8 cellular contexts compared by ENCODE assay signal in genomic region chr22:37747715-37748100, GRCh38. TPM values are rescaled to one million over a fixed set of nuclear protein-coding genes. Genes with fewer than 3 reads are reported as not detected.
DNase-seq lines count a peak whose midpoint lies in the region; ATAC-seq and TF ChIP-seq lines count a peak whose summit lies in the region.

No MANE protein-coding gene starts in this region.

- POLR2A ChIA-PET in HCT116 (lab: Charles Lee), result interaction anchor here (0.6 to 6.7 kb wide), 9 partner anchors 20 to 156 kb away, joined by 3 to 63 read pairs (median 4); partner anchors contain the start of genes GCAT and LGALS1
- POLR2A ChIA-PET in activated CD4-positive, alpha-beta memory T cell treated with anti-CD3 and anti-CD28 coated beads, Interleukin-2, amount 10 ng/mL, durations not matched to agents 7 days and 5 days (lab: Charles Lee), result interaction anchor here (1.0 to 1.8 kb wide), 6 partner anchors 8 to 116 kb away, joined by 3 to 8 read pairs (median 4); no protein-coding TSS in a partner anchor

- RAD21 ChIA-PET in HCT116 (lab: Charles Lee; ENCODE audit: low non-redundant PET in 1 of 2, low total read pairs in 2 of 2, uncharacterized antibody in 2 of 2, unreplicated experiment in 2 of 2), result no interaction called here

- peaks cover 12% of the 10 kb centered on the region for H3K36me3 Mint-ChIP-seq in activated CD4-positive, alpha-beta memory T cell treated with anti-CD3 and anti-CD28 coated beads, Interleukin-2, amount 10 ng/mL, durations not matched to agents 7 days and 5 days (ENCODE audit: low read depth)

- DNase-seq in HCT116 (ENCODE audit: low read depth, low spot score), result no peak
- DNase-seq in activated CD4-positive, alpha-beta memory T cell treated with anti-CD3 and anti-CD28 coated beads, Interleukin-2, amount 10 ng/mL, durations not matched to agents 7 days and 5 days, result no peak
- DNase-seq in hepatocyte (ENCODE audit: low spot score), result no peak
- no peak for DNase-seq in spleen
- DNase-seq in activated gamma-delta T cell (lab: John Stamatoyannopoulos, UW), result no peak
- no peak for DNase-seq in A172 (ENCODE audit: low spot score)

- 51% methylated on average over 8 of the region's 8 CpGs for WGBS in hepatocyte (ENCODE audit: low lambda C conversion rate, missing lambda C conversion rate)
- 57 to 73% (median 72%) methylated on average over 7 to 8 of the region's 8 CpGs for WGBS in spleen, 5 donors

- H3K79me2 ChIP-seq in HCT116 (ENCODE audit: insufficient read depth, low read length) (peaks cover 66% of the 10 kb centered on the region), hepatocyte (peaks cover 68% of the 10 kb centered on the region)

- H3K9me2 ChIP-seq in HCT116 (ENCODE audit: insufficient read depth) (no peaks in the 10 kb centered on the region), hepatocyte (replicated peaks; ENCODE audit: insufficient read depth) (no peaks in the 10 kb centered on the region)

- no peaks in the 10 kb centered on the region; a peak in 1 of 4 replicates for H3K36me3 ChIP-seq in HCT116 (ENCODE audit: control insufficient read depth in 1 of 2, insufficient read depth in 2 of 2, low read length in 2 of 2)
- no peaks in the 10 kb centered on the region for H3K36me3 ChIP-seq in hepatocyte (replicated peaks; ENCODE audit: insufficient read depth, low read depth)
- H3K36me3 ChIP-seq in spleen, result peaks cover 0 to 20% (median 0%) of the 10 kb centered on the region in 6 donors

- intact Hi-C loops in HCT116 (cut with micrococcal nuclease) (loop anchor here (2.0 to 5.0 kb wide), 2 partner anchors 60 to 141 kb away; partner anchors contain the start of gene NOL12), spleen (cut with DNase I; ENCODE audit: low total_unique reads) (no loop called here)

- ATAC-seq in HCT116 (no peak), HG03432 (IDR thresholded peaks at IDR 0.05; ENCODE audit: unreplicated experiment) (no peak), GM18909 (IDR thresholded peaks at IDR 0.05; ENCODE audit: poor library complexity, unreplicated experiment) (no peak)

- H3K27me3 Mint-ChIP-seq in activated CD4-positive, alpha-beta memory T cell treated with anti-CD3 and anti-CD28 coated beads, Interleukin-2, amount 10 ng/mL, durations not matched to agents 7 days and 5 days, result no peaks in the 10 kb centered on the region

- CTCF ChIA-PET in HCT116 (lab: Charles Lee), result interaction anchor here (0.9 kb wide), 1 partner anchor 34 kb away, joined by 3 read pairs; no protein-coding TSS in a partner anchor
- CTCF ChIA-PET in activated CD4-positive, alpha-beta memory T cell treated with anti-CD3 and anti-CD28 coated beads, Interleukin-2, amount 10 ng/mL, durations not matched to agents 7 days and 5 days (lab: Charles Lee), result interaction anchor here (1.0 kb wide), 1 partner anchor 138 kb away, joined by 3 read pairs; no protein-coding TSS in a partner anchor

- H3K9me3 ChIP-seq in HCT116 (ENCODE audit: control insufficient read depth in 1 of 2, insufficient read depth in 1 of 2, low read depth in 1 of 2, low read length in 2 of 2) (no peaks in the 10 kb centered on the region), hepatocyte (ENCODE audit: low read depth) (no peaks in the 10 kb centered on the region), spleen (no peaks in the 10 kb centered on the region)

- H3K27ac ChIP-seq in HCT116 (ENCODE audit: low read depth, low read length) (peak overlapping the region; percentile 98), hepatocyte (peak overlapping the region; percentile 97), spleen (peak overlapping the region in 7 of 8 donors; percentile 85 to 98 (median 95))

- peak overlapping the region; percentile 94 to 98 for H3K4me3 ChIP-seq in HCT116 (replicated peaks in 1 of 2; ENCODE audit: low read depth in 1 of 2, low read length in 2 of 2)
- H3K4me3 ChIP-seq in hepatocyte, result no peak overlapping the region
- H3K4me3 ChIP-seq in spleen, result peak overlapping the region in 7 of 8 donors; percentile 62 to 93 (median 82)

- H3K9me3 Mint-ChIP-seq in activated CD4-positive, alpha-beta memory T cell treated with anti-CD3 and anti-CD28 coated beads, Interleukin-2, amount 10 ng/mL, durations not matched to agents 7 days and 5 days, result no peaks in the 10 kb centered on the region

- H3K4me1 ChIP-seq in HCT116 (ENCODE audit: control insufficient read depth in 1 of 2, insufficient read depth in 2 of 2, low read length in 2 of 2) (peaks cover 69 to 85% of the 10 kb centered on the region in 2 experiments), hepatocyte (ENCODE audit: insufficient read depth) (peaks cover 71% of the 10 kb centered on the region), spleen (peaks cover 40 to 80% (median 66%) of the 10 kb centered on the region in 6 donors)

- H3K4me3 Mint-ChIP-seq in activated CD4-positive, alpha-beta memory T cell treated with anti-CD3 and anti-CD28 coated beads, Interleukin-2, amount 10 ng/mL, durations not matched to agents 7 days and 5 days, result peak overlapping the region; percentile 57

- peak overlapping the region; percentile 28 for H3K27ac Mint-ChIP-seq in activated CD4-positive, alpha-beta memory T cell treated with anti-CD3 and anti-CD28 coated beads, Interleukin-2, amount 10 ng/mL, durations not matched to agents 7 days and 5 days

- peak overlapping the region; percentile 99 for H3K9ac ChIP-seq in HCT116 (ENCODE audit: low read length)

- TF ChIP-seq RAD21 in HCT116 (IDR thresholded peaks at IDR 0.05; ENCODE audit: low read depth), result no peak

- H2AFZ ChIP-seq in HCT116 (ENCODE audit: low read depth, low read length, poor library complexity, severe bottlenecking) (no peak overlapping the region), hepatocyte (no peak overlapping the region)

- no peak for TF ChIP-seq CTCF in HCT116 (IDR thresholded peaks at IDR 0.05 in 2 of 3, conservative IDR thresholded peaks at IDR 0.05 in 1 of 3; ENCODE audit: borderline replicate concordance in 1 of 3, insufficient read depth in 1 of 3, low read depth in 2 of 3, low read length in 2 of 3)
- TF ChIP-seq CTCF in hepatocyte (IDR thresholded peaks at IDR 0.05; ENCODE audit: poor library complexity), result no peak
- TF ChIP-seq CTCF in spleen (IDR thresholded peaks at IDR 0.05 in 8 of 11, conservative IDR thresholded peaks at IDR 0.05 in 3 of 11), result no peak

- H3K27me3 ChIP-seq in HCT116 (ENCODE audit: insufficient read depth, low read length), result no peaks in the 10 kb centered on the region
- no peaks in the 10 kb centered on the region for H3K27me3 ChIP-seq in hepatocyte
- H3K27me3 ChIP-seq in spleen (replicated peaks in 1 of 7), result no peaks in the 10 kb centered on the region

- H3K4me1 Mint-ChIP-seq in activated CD4-positive, alpha-beta memory T cell treated with anti-CD3 and anti-CD28 coated beads, Interleukin-2, amount 10 ng/mL, durations not matched to agents 7 days and 5 days, result peaks cover 50% of the 10 kb centered on the region

- H3K4me2 ChIP-seq in HCT116 (ENCODE audit: low read length), result peak overlapping the region; percentile 100
- H3K4me2 ChIP-seq in hepatocyte, result peak overlapping the region; percentile 98

- BruUV-seq in HCT116 (replicated peaks; lab: Mats Ljungman, UMichigan), result TSS peak; percentile 47

- H4K20me1 ChIP-seq in HCT116 (ENCODE audit: insufficient read depth), result no peaks in the 10 kb centered on the region
- peaks cover 6% of the 10 kb centered on the region for H4K20me1 ChIP-seq in hepatocyte (ENCODE audit: insufficient read depth, poor library complexity, severe bottlenecking)

- no peak for TF ChIP-seq POLR2A in HCT116 (IDR thresholded peaks at IDR 0.05; ENCODE audit: borderline replicate concordance, extremely low read depth, insufficient read depth, insufficient read length)
- TF ChIP-seq POLR2A in spleen (IDR thresholded peaks at IDR 0.05), result no peak

TF ChIP-seq in HCT116, 20 proteins besides CTCF, POLR2A, EP300 and RAD21:
- TF ChIP-seq EGR1 (IDR thresholded peaks at IDR 0.05; ENCODE audit: low read depth) (no peak), CEBPB (IDR thresholded peaks at IDR 0.05; ENCODE audit: low read depth) (no peak), CBX3 (IDR thresholded peaks at IDR 0.05; ENCODE audit: low read depth) (no peak), SP1 (IDR thresholded peaks at IDR 0.05; ENCODE audit: low read depth) (no peak), EZH2 (IDR thresholded peaks at IDR 0.05) (no peak), JUND (IDR thresholded peaks at IDR 0.05) (no peak), ZFX (IDR thresholded peaks at IDR 0.05) (no peak), ATF3 (IDR thresholded peaks at IDR 0.05) (no peak), ZBTB33 (IDR thresholded peaks at IDR 0.05; ENCODE audit: extremely low read depth, insufficient replicate concordance, low read length) (no peak), ZNF274 (IDR thresholded peaks at IDR 0.05; ENCODE audit: low read depth, low read length) (no peak), EZH2phosphoT487 (IDR thresholded peaks at IDR 0.05; ENCODE audit: borderline replicate concordance) (no peak)

RNA-seq across cellular contexts. Expression of gene TRIOBP, which starts 50.9 kb away (rescaled TPM):
- total RNA-seq in HCT116 (2021; ENCODE audit: unreplicated experiment) (244 TPM), hepatocyte (51.2 and 57.2 TPM in 2 replicates), spleen (100 to 1,000 TPM in 5 of 7 donors, 10 to 100 TPM in 2; 69.9 to 151 (median 106) TPM)
- 229 and 253 TPM in 2 replicates for polyA plus RNA-seq in HCT116 (2012)
- total RNA-seq in activated CD4-positive, alpha-beta memory T cell treated with anti-CD3 and anti-CD28 coated beads, Interleukin-2, amount 10 ng/mL, durations not matched to agents 7 days and 5 days, result 10 to 100 TPM; 40.9 to 42.7 TPM
- polyA plus RNA-seq in hepatocyte (96.1 and 97.4 TPM in 2 replicates), spleen (10 to 100 TPM; 24.6 to 62.0 (median 34.2) TPM)
- 41.4 and 43.4 TPM in 2 replicates for total RNA-seq in A172 (2014; rRNA removed; shearing (Covaris generic))
